30 cellular contexts compared by ENCODE assay signal in the genomic region with DNA sequence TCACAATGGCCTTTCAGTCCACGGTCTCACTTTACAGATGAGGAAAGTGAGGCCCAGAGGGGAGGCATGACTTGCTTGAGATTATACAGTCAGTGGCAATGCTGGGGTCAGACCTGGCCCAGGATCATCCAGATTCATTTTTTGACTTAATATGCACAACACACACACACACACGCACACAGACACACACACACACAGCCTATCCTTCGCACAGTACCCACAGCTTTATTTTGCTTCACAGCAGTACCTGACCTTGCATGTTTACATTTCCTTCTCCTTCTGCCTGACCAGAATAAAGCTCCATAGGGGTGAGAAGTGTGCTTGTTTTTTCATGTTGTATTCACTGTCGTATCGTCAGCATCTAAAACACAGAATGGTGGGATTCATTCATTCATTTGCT.
A peak's percentile ranks its signal among the peaks of the same experiment; 100 is the strongest.
DNase-seq lines count a peak whose midpoint lies in the region; ATAC-seq and TF ChIP-seq lines count a peak whose summit lies in the region.
"Had no signal": no experiment of that assay in that cellular context is flagged by ENCODE, and none has a peak within 500 bp of the region (broad histone marks: within the 10 kb centered on the region; RNA-seq: fewer than 3 reads in every experiment).

No MANE protein-coding gene starts in this region.

- in situ Hi-C loops in astrocyte of the cerebellum (cut with HindIII; ENCODE audit: low sequenced_read_pairs): no loop called here

- no peaks in the 10 kb centered on the region for H3K4me1 Mint-ChIP-seq in activated CD4-positive, alpha-beta T cell treated with anti-CD3 and anti-CD28 coated beads, Interleukin-2, amount 10 ng/mL, durations not matched to agents 7 days and 5 days

- H3K36me3 Mint-ChIP-seq in activated CD4-positive, alpha-beta T cell treated with anti-CD3 and anti-CD28 coated beads, Interleukin-2, amount 10 ng/mL, durations not matched to agents 7 days and 5 days (ENCODE audit: low read depth): no peaks in the 10 kb centered on the region

- peaks cover 4% of the 10 kb centered on the region for H3K27me3 Mint-ChIP-seq in activated CD4-positive, alpha-beta T cell treated with anti-CD3 and anti-CD28 coated beads, Interleukin-2, amount 10 ng/mL, durations not matched to agents 7 days and 5 days

- H3K9me3 ChIP-seq in upper lobe of right lung (no peaks in the 10 kb centered on the region), esophagus squamous epithelium (no peaks in the 10 kb centered on the region)
- H3K9me3 ChIP-seq: left lung, MG63, stomach, thyroid gland had no signal

- no peak for ATAC-seq in upper lobe of right lung
- ATAC-seq: activated CD8-positive, alpha-beta T cell treated with anti-CD3 and anti-CD28 coated beads for 36 hours; GM23338; left lung; sciatic nerve had no signal

- TF ChIP-seq POLR2A in esophagus squamous epithelium (IDR thresholded peaks at IDR 0.05): no peak

- 87 to 92% methylated on average over 5 of the region's 5 CpGs for WGBS in esophagus squamous epithelium, 2 donors

- no peak overlapping the region for H3K4me3 Mint-ChIP-seq in activated CD4-positive, alpha-beta T cell treated with anti-CD3 and anti-CD28 coated beads, Interleukin-2, amount 10 ng/mL, durations not matched to agents 7 days and 5 days
- H3K4me3 Mint-ChIP-seq: activated CD8-positive, alpha-beta T cell treated with anti-CD3 and anti-CD28 coated beads for 36 hours; GM23338 had no signal

- H3K4me3 ChIP-seq in astrocyte of the cerebellum (ENCODE audit: low read depth, low read length) (no peak overlapping the region), upper lobe of right lung (no peak overlapping the region), esophagus squamous epithelium (no peak overlapping the region)
- H3K4me3 ChIP-seq: GM23338, left lung, MG63, stomach, thyroid gland had no signal

- H3K36me3 ChIP-seq in upper lobe of right lung: no peaks in the 10 kb centered on the region
- no peaks in the 10 kb centered on the region for H3K36me3 ChIP-seq in esophagus squamous epithelium
- H3K36me3 ChIP-seq: left lung, MG63, stomach, thyroid gland had no signal

- H3K4me1 ChIP-seq in upper lobe of right lung (no peaks in the 10 kb centered on the region), esophagus squamous epithelium (no peaks in the 10 kb centered on the region)
- H3K4me1 ChIP-seq: left lung had no signal

- H3K9me3 Mint-ChIP-seq in activated CD4-positive, alpha-beta T cell treated with anti-CD3 and anti-CD28 coated beads, Interleukin-2, amount 10 ng/mL, durations not matched to agents 7 days and 5 days: no peaks in the 10 kb centered on the region
- H3K9me3 Mint-ChIP-seq: activated CD8-positive, alpha-beta T cell treated with anti-CD3 and anti-CD28 coated beads for 36 hours; GM23338 had no signal

- DNase-seq in DMS53 (lab: John Stamatoyannopoulos, UW): peak; percentile 17
- no peak for DNase-seq in DMS53 treated with DMSO at 0.1 percent for 48 hours (lab: John Stamatoyannopoulos, UW; ENCODE audit: unreplicated experiment)
- peak; percentile 22 for DNase-seq in astrocyte of the cerebellum (ENCODE audit: low read depth)
- DNase-seq in iris pigment epithelial cell (ENCODE audit: low read depth): peak; percentile 27
- DNase-seq in upper lobe of right lung: peak; percentile 3
- DNase-seq in esophagus squamous epithelium (lab: John Stamatoyannopoulos, UW): no peak
- no peak for DNase-seq in GDM1 (lab: John Stamatoyannopoulos, UW)
- DNase-seq in activated CD4-positive, alpha-beta T cell treated with anti-CD3 and anti-CD28 coated beads, Interleukin-2, amount 10 ng/mL, durations not matched to agents 7 days and 5 days: no peak
- DNase-seq: 8988T; activated CD8-positive, alpha-beta T cell treated with anti-CD3 and anti-CD28 coated beads for 36 hours; activated naive CD4-positive, alpha-beta T cell treated with anti-CD3 and anti-CD28 coated beads, Interleukin-2, amount 50 U/mL, for 16 hours; amniotic stem cell; Calu3; effector CD4-positive, alpha-beta T cell; glutamatergic neuron; islet precursor cell; KG1; left lung; MG63; NCI-H1417 treated with DMSO at 0.1 percent for 48 hours; NCI-H2081 treated with DMSO at 0.1 percent for 48 hours; NCI-H226; NCI-H774; SHP77 treated with DMSO at 0.1 percent for 48 hours; stimulated activated CD4-positive, alpha-beta T cell treated with anti-CD3 and anti-CD28 coated beads, Interleukin-12 subunit alpha, Interleukin-12 subunit beta, amount 100 ng/mL, for 4 hours; stimulated activated CD4-positive, alpha-beta T cell treated with anti-CD3 and anti-CD28 coated beads, Interleukin-2, amount 100 ng/mL, for 48 hours; stomach; thyroid gland had no signal

- POLR2A ChIA-PET in activated CD4-positive, alpha-beta T cell treated with anti-CD3 and anti-CD28 coated beads, Interleukin-2, amount 10 ng/mL, durations not matched to agents 7 days and 5 days (lab: Charles Lee): no interaction called here

- CTCF ChIA-PET in activated CD4-positive, alpha-beta T cell treated with anti-CD3 and anti-CD28 coated beads, Interleukin-2, amount 10 ng/mL, durations not matched to agents 7 days and 5 days (lab: Charles Lee): no interaction called here

- H3K27ac Mint-ChIP-seq in activated CD4-positive, alpha-beta T cell treated with anti-CD3 and anti-CD28 coated beads, Interleukin-2, amount 10 ng/mL, durations not matched to agents 7 days and 5 days: no peak overlapping the region
- H3K27ac Mint-ChIP-seq: activated CD8-positive, alpha-beta T cell treated with anti-CD3 and anti-CD28 coated beads for 36 hours; GM23338 had no signal

- intact Hi-C loops in upper lobe of right lung (cut with DNase I) (no loop called here), esophagus squamous epithelium (cut with DNase I) (no loop called here)

- H3K27ac ChIP-seq in upper lobe of right lung: no peak overlapping the region
- H3K27ac ChIP-seq in esophagus squamous epithelium: no peak overlapping the region
- H3K27ac ChIP-seq: left lung, thyroid gland had no signal

- TF ChIP-seq CTCF in astrocyte of the cerebellum (IDR thresholded peaks at IDR 0.05; ENCODE audit: low read depth, low read length, missing control alignments): no peak
- no peak for TF ChIP-seq CTCF in upper lobe of right lung (IDR thresholded peaks at IDR 0.05)
- TF ChIP-seq CTCF in esophagus squamous epithelium (IDR thresholded peaks at IDR 0.05): no peak

- H3K27me3 ChIP-seq in upper lobe of right lung: no peaks in the 10 kb centered on the region
- H3K27me3 ChIP-seq in esophagus squamous epithelium: no peaks in the 10 kb centered on the region
- H3K27me3 ChIP-seq: left lung, MG63, stomach, thyroid gland had no signal

Comparison
In these comparisons a context has a peak if more than half of its experiments do, and no peak if none do; other contexts are left out.
1. DNase-seq: peak in DMS53 (single experiment), astrocyte of the cerebellum (single experiment), iris pigment epithelial cell (single experiment) and upper lobe of right lung (single experiment); none in DMS53 treated with DMSO at 0.1 percent for 48 hours (single experiment), esophagus squamous epithelium (single experiment), GDM1 (single experiment) and activated CD4-positive, alpha-beta T cell treated with anti-CD3 and anti-CD28 coated beads, Interleukin-2, amount 10 ng/mL, durations not matched to agents 7 days and 5 days (single experiment).